ENCODE assay signal across 8 cellular contexts in the genomic region with DNA sequence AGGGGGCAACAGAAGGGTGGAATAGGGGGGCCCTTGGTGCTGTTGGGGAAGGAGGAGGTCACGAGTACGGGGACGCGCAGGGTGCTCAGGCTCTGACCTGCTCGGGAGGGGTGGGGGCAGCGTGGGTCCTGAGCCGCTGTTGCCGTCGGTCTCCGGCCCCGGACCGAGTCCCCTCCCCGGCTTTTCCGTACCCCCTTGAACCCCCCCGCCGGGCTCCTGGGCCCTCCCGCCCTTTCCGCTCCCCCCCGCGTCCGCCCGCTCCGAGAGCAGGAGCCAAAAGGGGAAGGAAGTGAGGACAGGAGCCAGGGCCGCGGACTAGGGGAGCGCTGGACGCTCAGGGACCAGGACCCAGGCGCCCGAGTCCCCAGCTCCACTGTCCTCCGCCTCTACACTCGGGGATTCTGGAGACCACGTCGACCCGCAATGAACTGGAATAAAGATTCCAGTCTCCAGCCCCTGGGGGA. TPM values are rescaled to one million over a fixed set of nuclear protein-coding genes. Genes with fewer than 3 reads are reported as not detected.
DNase-seq lines count a peak whose midpoint lies in the region; ATAC-seq and TF ChIP-seq lines count a peak whose summit lies in the region.

A gene with protein sequence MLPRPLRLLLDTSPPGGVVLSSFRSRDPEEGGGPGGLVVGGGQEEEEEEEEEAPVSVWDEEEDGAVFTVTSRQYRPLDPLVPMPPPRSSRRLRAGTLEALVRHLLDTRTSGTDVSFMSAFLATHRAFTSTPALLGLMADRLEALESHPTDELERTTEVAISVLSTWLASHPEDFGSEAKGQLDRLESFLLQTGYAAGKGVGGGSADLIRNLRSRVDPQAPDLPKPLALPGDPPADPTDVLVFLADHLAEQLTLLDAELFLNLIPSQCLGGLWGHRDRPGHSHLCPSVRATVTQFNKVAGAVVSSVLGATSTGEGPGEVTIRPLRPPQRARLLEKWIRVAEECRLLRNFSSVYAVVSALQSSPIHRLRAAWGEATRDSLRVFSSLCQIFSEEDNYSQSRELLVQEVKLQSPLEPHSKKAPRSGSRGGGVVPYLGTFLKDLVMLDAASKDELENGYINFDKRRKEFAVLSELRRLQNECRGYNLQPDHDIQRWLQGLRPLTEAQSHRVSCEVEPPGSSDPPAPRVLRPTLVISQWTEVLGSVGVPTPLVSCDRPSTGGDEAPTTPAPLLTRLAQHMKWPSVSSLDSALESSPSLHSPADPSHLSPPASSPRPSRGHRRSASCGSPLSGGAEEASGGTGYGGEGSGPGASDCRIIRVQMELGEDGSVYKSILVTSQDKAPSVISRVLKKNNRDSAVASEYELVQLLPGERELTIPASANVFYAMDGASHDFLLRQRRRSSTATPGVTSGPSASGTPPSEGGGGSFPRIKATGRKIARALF (minus strand): TSS at position 170 of the 464 bp plus-strand sequence. CDS start 332 bp downstream, outside the sequence.

- H3K4me3 ChIP-seq in AG10803 (ENCODE audit: low read length), result peak within 1 kb of the TSS; percentile 99
- peak within 1 kb of the TSS; percentile 65 for H3K4me3 ChIP-seq in RWPE2 (ENCODE audit: severe bottlenecking)
- peak within 1 kb of the TSS; percentile 92 for H3K4me3 ChIP-seq in parathyroid adenoma (ENCODE audit: low read depth, low read length)

- intact Hi-C loops in left cardiac atrium (cut with DNase I), result no loop called here

- peak within 1 kb of the TSS; percentile 72 for H3K9ac ChIP-seq in parathyroid adenoma

- no peaks in the 10 kb centered on the region for H3K9me3 ChIP-seq in RWPE2 (ENCODE audit: severe bottlenecking)
- no peaks in the 10 kb centered on the region for H3K9me3 ChIP-seq in parathyroid adenoma (ENCODE audit: control insufficient read depth, low read length)

- TF ChIP-seq CTCF in AG10803 (conservative IDR thresholded peaks at IDR 0.05; ENCODE audit: low read length) (no peak), RWPE2 (IDR thresholded peaks at IDR 0.05; ENCODE audit: poor library complexity, severe bottlenecking) (no peak), parathyroid adenoma (IDR thresholded peaks at IDR 0.05) (no peak)

- peak within 1 kb of the TSS; percentile 89 for H2AFZ ChIP-seq in parathyroid adenoma

- peak within 1 kb of the TSS; percentile 92 for H3K27ac ChIP-seq in RWPE2 (ENCODE audit: poor library complexity, severe bottlenecking)
- peak within 1 kb of the TSS; percentile 96 for H3K27ac ChIP-seq in parathyroid adenoma

- DNase-seq in AG10803 (ENCODE audit: low read depth) (peak; percentile 65), RWPE2 (ENCODE audit: low spot score) (no peak), amygdala (lab: John Stamatoyannopoulos, UW) (peak in 51 of 56 donors; percentile 41 to 87 (median 75)), left cardiac atrium (peak; percentile 91), NCI-H128 (lab: John Stamatoyannopoulos, UW; ENCODE audit: unreplicated experiment) (no peak)

- H3K4me1 ChIP-seq in RWPE2 (ENCODE audit: insufficient read depth, poor library complexity, severe bottlenecking) (no peaks in the 10 kb centered on the region), parathyroid adenoma (peaks cover 2% of the 10 kb centered on the region)

- peaks cover 34% of the 10 kb centered on the region for H3K36me3 ChIP-seq in RWPE2 (ENCODE audit: low read depth)
- H3K36me3 ChIP-seq in parathyroid adenoma (ENCODE audit: control insufficient read depth, insufficient read depth, low read length), result no peaks in the 10 kb centered on the region

- H3K27me3 ChIP-seq in RWPE2 (ENCODE audit: insufficient read depth, poor library complexity, severe bottlenecking) (no peaks in the 10 kb centered on the region), parathyroid adenoma (ENCODE audit: control insufficient read depth, insufficient read depth, low read length) (no peaks in the 10 kb centered on the region)

- peak; percentile 5 for ATAC-seq in GM18861 (IDR thresholded peaks at IDR 0.05; ENCODE audit: unreplicated experiment)
- ATAC-seq in HG03378 (IDR thresholded peaks at IDR 0.05; ENCODE audit: unreplicated experiment), result peak; percentile 15
- peak; percentile 19 for ATAC-seq in RWPE2 (ENCODE audit: low read depth)
- peak; percentile 77 to 81 for ATAC-seq in left cardiac atrium

- peaks cover 9% of the 10 kb centered on the region for H3K79me2 ChIP-seq in parathyroid adenoma

- peak within 1 kb of the TSS; percentile 99 for H3K4me2 ChIP-seq in parathyroid adenoma (ENCODE audit: low read length)

RNA-seq across cellular contexts. Expression of the gene that starts here (rescaled TPM):
- 10 to 100 TPM; 48.5 to 54.3 TPM for total RNA-seq in left cardiac atrium

Comparison
In these comparisons a context has a peak if more than half of its experiments do, and no peak if none do; other contexts are left out.
1. DNase-seq: peak in AG10803 (single experiment), amygdala (51 of 56) and left cardiac atrium (single experiment); none in RWPE2 (single experiment) and NCI-H128 (single experiment).
2. ATAC-seq: peak in every context shown above with its lines; median percentile 79 in left cardiac atrium; 19 in RWPE2; 15 in HG03378; 5 in GM18861.
3. Peak in every context shown above with its lines, with median percentiles within 50 percentile points of each other: H3K4me3 ChIP-seq.